24 cellular contexts compared by ENCODE assay signal in the genomic region with DNA sequence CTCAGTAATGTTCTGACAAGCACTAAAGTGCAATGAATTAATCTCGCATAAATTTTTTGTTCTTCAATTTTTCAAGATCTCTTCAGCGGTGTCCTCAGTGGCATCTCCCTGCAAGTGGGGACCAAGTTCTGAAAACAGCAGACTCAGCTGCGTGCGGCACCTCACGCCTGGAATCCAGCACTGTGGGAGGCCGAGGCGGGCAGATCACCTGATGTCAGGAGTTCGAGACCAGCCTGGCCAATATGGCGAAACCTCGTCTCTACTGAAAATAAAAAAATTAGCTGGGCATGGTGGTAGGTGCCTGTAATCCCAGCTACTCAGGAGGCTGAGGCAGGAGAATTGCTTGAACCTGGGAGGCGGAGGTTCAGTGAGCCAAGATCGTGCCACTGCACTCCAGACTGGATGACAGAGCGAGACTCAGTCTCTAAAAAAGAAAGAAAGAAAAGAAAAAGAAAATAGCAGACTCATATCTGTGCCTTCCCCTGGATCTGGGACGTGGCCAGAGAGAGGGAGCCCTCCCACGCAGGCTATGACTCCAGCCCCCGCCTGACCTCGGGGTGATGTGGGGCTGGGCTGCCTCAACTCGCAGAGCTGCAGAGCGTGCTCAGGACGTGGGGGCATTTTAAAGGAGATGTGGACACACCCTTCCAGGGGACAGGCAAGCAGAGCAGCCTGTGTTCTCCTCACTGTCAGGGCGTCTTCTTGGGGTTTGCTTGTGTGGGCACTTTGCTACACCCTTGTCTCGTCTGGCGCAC.
DNase-seq lines count a peak whose midpoint lies in the region; ATAC-seq, FAIRE-seq and TF ChIP-seq lines count a peak whose summit lies in the region.
"Had no signal": no experiment of that assay in that cellular context is flagged by ENCODE, and none has a peak within 500 bp of the region (broad histone marks: within the 10 kb centered on the region; RNA-seq: fewer than 3 reads in every experiment).

No MANE protein-coding gene starts in this region.

- H3K27me3 Mint-ChIP-seq in activated T-cell treated with anti-CD3 and anti-CD28 coated beads, Interleukin-2, amount 50 U/mL, for 24 hours: no peaks in the 10 kb centered on the region
- H3K27me3 Mint-ChIP-seq: activated CD4-positive, alpha-beta T cell treated with anti-CD3 and anti-CD28 coated beads, Interleukin-2, amount 10 ng/mL, durations not matched to agents 24 days and 14 days had no signal

- H3K4me1 Mint-ChIP-seq in activated T-cell treated with anti-CD3 and anti-CD28 coated beads, Interleukin-2, amount 50 U/mL, for 24 hours (ENCODE audit: low read depth): peaks cover 5% of the 10 kb centered on the region
- H3K4me1 Mint-ChIP-seq: activated CD4-positive, alpha-beta T cell treated with anti-CD3 and anti-CD28 coated beads, Interleukin-2, amount 10 ng/mL, durations not matched to agents 24 days and 14 days had no signal

- no peak overlapping the region for H3K4me3 Mint-ChIP-seq in activated T-cell treated with anti-CD3 and anti-CD28 coated beads, Interleukin-2, amount 50 U/mL, for 24 hours
- H3K4me3 Mint-ChIP-seq: activated CD4-positive, alpha-beta T cell treated with anti-CD3 and anti-CD28 coated beads, Interleukin-2, amount 10 ng/mL, durations not matched to agents 24 days and 14 days; activated T-helper 1 cell treated with anti-CD3 and anti-CD28 coated beads, Interleukin-12 subunit alpha, Interleukin-12 subunit beta, Interleukin-2, Interleukin-4 antibody, amounts not matched to agents 30 ng/mL and 10 ng/mL and 1 ng/mL, durations not matched to agents 14 hours and 24 hours and 36 hours; dendritic cell treated with granulocyte-macrophage colony-stimulating factor and Interleukin-4, amounts not matched to agents 40 ng/mL and 50 ng/mL, for 4 days had no signal

- no peaks in the 10 kb centered on the region for H3K79me1 ChIP-seq in H1 (ENCODE audit: low read depth, low read length)
- no peaks in the 10 kb centered on the region for H3K79me1 ChIP-seq in neuronal stem cell (ENCODE audit: low read depth, low read length)

- no peak for TF ChIP-seq EP300 in H1 (IDR thresholded peaks at IDR 0.05; ENCODE audit: borderline replicate concordance in 1 of 2, low read depth in 2 of 2, low read length in 2 of 2)

- peak overlapping the region; percentile 33 for H3K27ac Mint-ChIP-seq in activated T-cell treated with anti-CD3 and anti-CD28 coated beads, Interleukin-2, amount 50 U/mL, for 24 hours
- H3K27ac Mint-ChIP-seq: activated CD4-positive, alpha-beta T cell treated with anti-CD3 and anti-CD28 coated beads, Interleukin-2, amount 10 ng/mL, durations not matched to agents 24 days and 14 days; activated T-helper 1 cell treated with anti-CD3 and anti-CD28 coated beads, Interleukin-12 subunit alpha, Interleukin-12 subunit beta, Interleukin-2, Interleukin-4 antibody, amounts not matched to agents 30 ng/mL and 10 ng/mL and 1 ng/mL, durations not matched to agents 14 hours and 24 hours and 36 hours; dendritic cell treated with granulocyte-macrophage colony-stimulating factor and Interleukin-4, amounts not matched to agents 40 ng/mL and 50 ng/mL, for 4 days had no signal

- H3K9ac ChIP-seq in H1 (replicated peaks in 1 of 4; ENCODE audit: extremely low read depth in 1 of 4, low read depth in 3 of 4, low read length in 3 of 4) (no peak overlapping the region), neuronal stem cell (ENCODE audit: low read depth, low read length, poor library complexity) (no peak overlapping the region)

- H4K91ac ChIP-seq in H1 (replicated peaks; ENCODE audit: insufficient read length, low read length): no peak overlapping the region
- H4K91ac ChIP-seq in neuronal stem cell (ENCODE audit: low read depth, low read length, poor library complexity): peak overlapping the region; percentile 15

- peak overlapping the region; percentile 98 for H2BK12ac ChIP-seq in H1 (ENCODE audit: low read depth, low read length)
- H2BK12ac ChIP-seq in neuronal stem cell (ENCODE audit: low read length): peak overlapping the region; percentile 67

- POLR2A ChIA-PET in H1 (lab: Charles Lee; ENCODE audit: partially characterized antibody): no interaction called here

- no peak overlapping the region for H3K27ac ChIP-seq in H1 (ENCODE audit: low read depth, low read length)
- no peak overlapping the region for H3K27ac ChIP-seq in neuronal stem cell (replicated peaks; ENCODE audit: low read length)
- H3K27ac ChIP-seq in upper lobe of right lung: no peak overlapping the region
- H3K27ac ChIP-seq in lower lobe of right lung: no peak overlapping the region
- H3K27ac ChIP-seq: cardiac muscle cell, sigmoid colon, stomach, transverse colon had no signal

- peak overlapping the region; percentile 97 for H2BK20ac ChIP-seq in H1 (ENCODE audit: low read length)

- H3K9me3 ChIP-seq in H1 (ENCODE audit: insufficient read depth in 2 of 2, low read depth in 1 of 2, low read length in 1 of 2): no peaks in the 10 kb centered on the region
- peaks cover 0 to 2% of the 10 kb centered on the region in 2 donors for H3K9me3 ChIP-seq in neuronal stem cell (replicated peaks in 1 of 2; ENCODE audit: control insufficient read depth in 2 of 2, insufficient read depth in 1 of 2, low read depth in 1 of 2, low read length in 2 of 2)
- no peaks in the 10 kb centered on the region for H3K9me3 ChIP-seq in upper lobe of right lung
- no peaks in the 10 kb centered on the region for H3K9me3 ChIP-seq in lower lobe of right lung
- H3K9me3 ChIP-seq: BE2C, sigmoid colon, stomach, transverse colon had no signal

- H2BK15ac ChIP-seq in H1 (ENCODE audit: low read length) (0 out of 2 replicates have a peak overlapping the region, but pooled peaks have one; percentile 72), neuronal stem cell (ENCODE audit: low read length) (peak overlapping the region; percentile 69)

- H3K18ac ChIP-seq in H1 (ENCODE audit: extremely low read depth, low read length) (peak overlapping the region; percentile 93; the same call in 1 of the 2 replicates), neuronal stem cell (ENCODE audit: low read length) (peak overlapping the region; percentile 84)

- H3K36me3 Mint-ChIP-seq in activated T-cell treated with anti-CD3 and anti-CD28 coated beads, Interleukin-2, amount 50 U/mL, for 24 hours (ENCODE audit: low read depth): peaks cover 23% of the 10 kb centered on the region

- no peak for DNase-seq in activated T-cell treated with anti-CD3 and anti-CD28 coated beads, Interleukin-2, amount 50 U/mL, for 24 hours
- DNase-seq in activated T-cell treated with anti-CD3 and anti-CD28 coated beads for 4 hours (no peak), H1 (ENCODE audit: low read depth in 1 of 2, low spot score in 2 of 2) (no peak), neuronal stem cell (ENCODE audit: low spot score) (no peak), upper lobe of right lung (no peak), lower lobe of right lung (no peak), islet precursor cell (no peak)
- DNase-seq in activated naive CD4-positive, alpha-beta T cell (lab: John Stamatoyannopoulos, UW): no peak
- DNase-seq: activated CD4-positive, alpha-beta T cell treated with anti-CD3 and anti-CD28 coated beads, Interleukin-2, amount 10 ng/mL, durations not matched to agents 24 days and 14 days; BE2C; NCI-H1105; NCI-H2081; NCI-H774; occipital lobe; sigmoid colon; stomach; transverse colon had no signal

- no peak overlapping the region for H4K8ac ChIP-seq in H1 (ENCODE audit: extremely low read depth, insufficient read depth, low read length)
- no peak overlapping the region for H4K8ac ChIP-seq in neuronal stem cell (ENCODE audit: low read depth, low read length)

- H3K27me3 ChIP-seq in H1 (replicated peaks in 1 of 4; ENCODE audit: control insufficient read depth in 3 of 4, extremely low read depth in 1 of 4, insufficient read depth in 3 of 4, low read length in 3 of 4): no peaks in the 10 kb centered on the region
- H3K27me3 ChIP-seq in neuronal stem cell (ENCODE audit: control insufficient read depth in 3 of 3, insufficient read depth in 3 of 3, low read depth in 1 of 3, low read length in 3 of 3): peaks cover 0 to 2% (median 0%) of the 10 kb centered on the region in 3 experiments
- no peaks in the 10 kb centered on the region for H3K27me3 ChIP-seq in upper lobe of right lung
- peaks cover 11% of the 10 kb centered on the region for H3K27me3 ChIP-seq in lower lobe of right lung (ENCODE audit: low read depth)
- H3K27me3 ChIP-seq: cardiac muscle cell had no signal

- no peak overlapping the region for H3K4ac ChIP-seq in H1 (replicated peaks; ENCODE audit: insufficient read length, low read depth, low read length)
- no peak overlapping the region for H3K4ac ChIP-seq in neuronal stem cell (ENCODE audit: low read length)

- H2BK120ac ChIP-seq in H1 (replicated peaks; ENCODE audit: low read depth, low read length) (no peak overlapping the region), neuronal stem cell (ENCODE audit: low read depth, low read length) (no peak overlapping the region)

- no peak for FAIRE-seq in H1 (lab: Jason Lieb, UNC)
- FAIRE-seq: A204.1, GM18507, keratinocyte had no signal

- H3K4me2 ChIP-seq in H1 (ENCODE audit: insufficient read depth in 1 of 2, low read depth in 2 of 2, low read length in 2 of 2) (peak overlapping the region in 1 of 2 experiments; percentile 10; a peak in 1 of 4 replicates), neuronal stem cell (ENCODE audit: insufficient read depth, low read length, poor library complexity, severe bottlenecking) (no peak overlapping the region)

- H3K79me2 ChIP-seq in H1 (ENCODE audit: control insufficient read depth in 1 of 2, insufficient read depth in 2 of 2, low read length in 2 of 2): no peaks in the 10 kb centered on the region

- CTCF ChIA-PET in H1 (lab: Charles Lee; ENCODE audit: partially characterized antibody): interaction anchor here (0.6 to 1.7 kb wide), 3 partner anchors 67 to 691 kb away, joined by 3 to 4 read pairs (median 3); no protein-coding TSS in a partner anchor

- peaks cover 16% of the 10 kb centered on the region; the same call in 1 of the 2 replicates for H3K23me2 ChIP-seq in H1 (ENCODE audit: low read depth, low read length)

- H2AK5ac ChIP-seq in H1 (ENCODE audit: low read depth, low read length) (no peak overlapping the region), neuronal stem cell (ENCODE audit: low read depth, low read length) (peak overlapping the region; percentile 72)

- H3K14ac ChIP-seq in H1 (ENCODE audit: insufficient read length) (no peak overlapping the region), neuronal stem cell (ENCODE audit: low read length) (no peak overlapping the region)

- H2AFZ ChIP-seq in H1 (ENCODE audit: low read length) (0 out of 2 replicates have a peak overlapping the region, but pooled peaks have one; percentile 54), neuronal stem cell (ENCODE audit: low read length) (peak overlapping the region; percentile 43)

- WGBS in H1 (ENCODE audit: extremely low coverage in 1 of 2, insufficient coverage in 1 of 2, insufficient read length in 1 of 2, insufficient replicate concordance in 2 of 2, low coverage in 1 of 2, low lambda C conversion rate in 2 of 2, missing lambda C conversion rate in 1 of 2), 2 experiments: 92% methylated on average over 22 of the region's 23 CpGs; no CpG with 5 or more reads in 1 of the 2 experiments
- no CpG with 5 or more reads among the region's 23 CpGs for whole genome bisulfite sequencing in neuronal stem cell (ENCODE audit: extremely low coverage in 2 of 2, insufficient read length in 2 of 2, insufficient replicate concordance in 1 of 2), 2 donors

- no peak for TF ChIP-seq RAD21 in H1 (IDR thresholded peaks at IDR 0.05 in 1 of 2, conservative IDR thresholded peaks at IDR 0.05 in 1 of 2; ENCODE audit: low read depth in 2 of 2, low read length in 2 of 2)

- H3K56ac ChIP-seq in H1 (replicated peaks; ENCODE audit: insufficient read length, low read depth, low read length): no peak overlapping the region

- no peak overlapping the region for H4K5ac ChIP-seq in H1 (ENCODE audit: insufficient read length, low read depth, low read length)

- H3K4me3 ChIP-seq in H1 (ENCODE audit: extremely low read depth in 1 of 4, insufficient read depth in 2 of 4, low read depth in 3 of 4, low read length in 4 of 4) (no peak overlapping the region), neuronal stem cell (ENCODE audit: low read length in 2 of 2) (no peak overlapping the region), upper lobe of right lung (no peak overlapping the region), lower lobe of right lung (no peak overlapping the region)
- H3K4me3 ChIP-seq: cardiac muscle cell, sigmoid colon, stomach, transverse colon had no signal

- H3K36me3 ChIP-seq in H1 (ENCODE audit: control insufficient read depth in 2 of 4, insufficient read depth in 4 of 4, low read length in 3 of 4) (no peaks in the 10 kb centered on the region), neuronal stem cell (replicated peaks in 1 of 2; ENCODE audit: control insufficient read depth in 2 of 2, insufficient read depth in 2 of 2, low read length in 2 of 2) (no peaks in the 10 kb centered on the region), upper lobe of right lung (no peaks in the 10 kb centered on the region), lower lobe of right lung (no peaks in the 10 kb centered on the region)
- H3K36me3 ChIP-seq: BE2C, cardiac muscle cell, sigmoid colon, stomach, transverse colon had no signal

- peaks cover 4% of the 10 kb centered on the region for H3K9me3 Mint-ChIP-seq in activated T-cell treated with anti-CD3 and anti-CD28 coated beads, Interleukin-2, amount 50 U/mL, for 24 hours

- no peak for TF ChIP-seq POLR2A in H1 (IDR thresholded peaks at IDR 0.05; ENCODE audit: control extremely low read depth in 1 of 2, low read depth in 2 of 2, low read length in 2 of 2)

- H2BK5ac ChIP-seq in H1 (ENCODE audit: low read depth, low read length) (peak overlapping the region; percentile 88; the same call in 1 of the 2 replicates), neuronal stem cell (ENCODE audit: low read length) (peak overlapping the region; percentile 56)

- peaks cover 0 to 4% of the 10 kb centered on the region in 2 experiments for H4K20me1 ChIP-seq in H1 (replicated peaks in 1 of 2; ENCODE audit: control insufficient read depth in 1 of 2, insufficient read depth in 2 of 2, low read length in 2 of 2)

- TF ChIP-seq CTCF in H1 (IDR thresholded peaks at IDR 0.05; ENCODE audit: control extremely low read depth in 1 of 3, insufficient read depth in 1 of 3, low read depth in 1 of 3, low read length in 3 of 3): no peak
- TF ChIP-seq CTCF in upper lobe of right lung (IDR thresholded peaks at IDR 0.05): no peak
- TF ChIP-seq CTCF in lower lobe of right lung (IDR thresholded peaks at IDR 0.05): no peak

- no peak overlapping the region for H3K23ac ChIP-seq in H1 (ENCODE audit: insufficient read length)
- H3K23ac ChIP-seq in neuronal stem cell (ENCODE audit: low read depth, low read length, poor library complexity): peak overlapping the region; percentile 45

- intact Hi-C loops in upper lobe of right lung (cut with DNase I) (no loop called here), lower lobe of right lung (cut with DNase I) (no loop called here)

- ATAC-seq in upper lobe of right lung (peak; percentile 30), lower lobe of right lung (no peak)
- ATAC-seq: activated naive CD4-positive, alpha-beta T cell treated with anti-CD3 and anti-CD28 coated beads, Interleukin-2, amount 50 U/mL, for 72 hours had no signal

- peaks cover 0 to 21% (median 9%) of the 10 kb centered on the region in 4 experiments; a peak in 4 of 7 replicates for H3K4me1 ChIP-seq in H1 (replicated peaks in 1 of 4; ENCODE audit: control insufficient read depth in 3 of 4, insufficient read depth in 4 of 4, low read length in 3 of 4)
- H3K4me1 ChIP-seq in neuronal stem cell (ENCODE audit: control insufficient read depth in 2 of 2, insufficient read depth in 1 of 2, low read depth in 1 of 2, low read length in 2 of 2): peaks cover 6 to 13% of the 10 kb centered on the region in 2 donors
- no peaks in the 10 kb centered on the region for H3K4me1 ChIP-seq in upper lobe of right lung
- peaks cover 4% of the 10 kb centered on the region for H3K4me1 ChIP-seq in lower lobe of right lung
- H3K4me1 ChIP-seq: BE2C, transverse colon had no signal
